ENCODE assay signal across 2 cellular contexts in genomic region chr10:89900554-89900953, GRCh38.
TF ChIP-seq lines count a peak whose summit lies in the region.

No MANE protein-coding gene starts in this region.

TF ChIP-seq in HCT116, 20 proteins besides CTCF, POLR2A, EP300 and RAD21 (continued from another document):
- TF ChIP-seq, protein P1, sequence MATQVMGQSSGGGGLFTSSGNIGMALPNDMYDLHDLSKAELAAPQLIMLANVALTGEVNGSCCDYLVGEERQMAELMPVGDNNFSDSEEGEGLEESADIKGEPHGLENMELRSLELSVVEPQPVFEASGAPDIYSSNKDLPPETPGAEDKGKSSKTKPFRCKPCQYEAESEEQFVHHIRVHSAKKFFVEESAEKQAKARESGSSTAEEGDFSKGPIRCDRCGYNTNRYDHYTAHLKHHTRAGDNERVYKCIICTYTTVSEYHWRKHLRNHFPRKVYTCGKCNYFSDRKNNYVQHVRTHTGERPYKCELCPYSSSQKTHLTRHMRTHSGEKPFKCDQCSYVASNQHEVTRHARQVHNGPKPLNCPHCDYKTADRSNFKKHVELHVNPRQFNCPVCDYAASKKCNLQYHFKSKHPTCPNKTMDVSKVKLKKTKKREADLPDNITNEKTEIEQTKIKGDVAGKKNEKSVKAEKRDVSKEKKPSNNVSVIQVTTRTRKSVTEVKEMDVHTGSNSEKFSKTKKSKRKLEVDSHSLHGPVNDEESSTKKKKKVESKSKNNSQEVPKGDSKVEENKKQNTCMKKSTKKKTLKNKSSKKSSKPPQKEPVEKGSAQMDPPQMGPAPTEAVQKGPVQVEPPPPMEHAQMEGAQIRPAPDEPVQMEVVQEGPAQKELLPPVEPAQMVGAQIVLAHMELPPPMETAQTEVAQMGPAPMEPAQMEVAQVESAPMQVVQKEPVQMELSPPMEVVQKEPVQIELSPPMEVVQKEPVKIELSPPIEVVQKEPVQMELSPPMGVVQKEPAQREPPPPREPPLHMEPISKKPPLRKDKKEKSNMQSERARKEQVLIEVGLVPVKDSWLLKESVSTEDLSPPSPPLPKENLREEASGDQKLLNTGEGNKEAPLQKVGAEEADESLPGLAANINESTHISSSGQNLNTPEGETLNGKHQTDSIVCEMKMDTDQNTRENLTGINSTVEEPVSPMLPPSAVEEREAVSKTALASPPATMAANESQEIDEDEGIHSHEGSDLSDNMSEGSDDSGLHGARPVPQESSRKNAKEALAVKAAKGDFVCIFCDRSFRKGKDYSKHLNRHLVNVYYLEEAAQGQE (IDR thresholded peaks at IDR 0.05; ENCODE audit: low read depth): no peak
- TF ChIP-seq TCF7L2 (IDR thresholded peaks at IDR 0.05; ENCODE audit: borderline replicate concordance, extremely low read depth, insufficient read depth, insufficient read length) (no peak), JUND (IDR thresholded peaks at IDR 0.05) (no peak), ZFX (IDR thresholded peaks at IDR 0.05) (no peak)

TF ChIP-seq in GM12878, 131 proteins besides CTCF, POLR2A, EP300 and RAD21 (continued from another document):
- no peak for TF ChIP-seq PRDM15 (CRISPR knock-in tag; IDR thresholded peaks at IDR 0.05)
TF ChIP-seq in GM12878: peak in this region for 1.
